29 cellular contexts compared by ENCODE assay signal in the genomic region with DNA sequence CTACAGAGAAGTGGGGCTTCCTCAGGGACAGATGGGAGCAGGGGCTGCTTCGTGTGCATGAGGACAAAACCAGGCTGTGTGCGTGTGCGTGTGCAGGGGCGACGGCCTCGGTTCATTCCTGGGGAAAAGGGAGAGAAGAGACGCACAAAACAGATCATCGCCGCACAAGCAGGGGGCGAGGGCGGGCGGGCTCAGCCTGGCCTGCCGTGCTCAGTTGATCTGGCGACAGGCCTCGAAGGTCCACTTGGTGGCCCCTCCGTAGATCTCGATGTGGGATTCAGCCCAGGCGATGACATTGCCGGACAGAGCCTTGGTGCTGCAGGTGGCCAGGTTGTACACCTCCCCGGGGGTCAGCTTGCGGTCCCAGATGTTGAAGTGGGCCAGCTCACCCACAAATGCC. TPM values are rescaled to one million over a fixed set of nuclear protein-coding genes. Genes with fewer than 3 reads are reported as not detected.
"Had no signal": no experiment of that assay in that cellular context is flagged by ENCODE, and none has a peak within 500 bp of the region (broad histone marks: within the 10 kb centered on the region; RNA-seq: fewer than 3 reads in every experiment).

No MANE protein-coding gene starts in this region.

- ATAC-seq: effector memory CD8-positive, alpha-beta T cell; esophagus mucosa; foreskin keratinocyte; gastrocnemius medialis; gastroesophageal sphincter; heart left ventricle; heart right ventricle had no signal

- H3K4me3 ChIP-seq: colonic mucosa, coronary artery, esophagus muscularis mucosa, esophagus squamous epithelium, gastrocnemius medialis, gastroesophageal sphincter, heart left ventricle, heart right ventricle, hepatocyte had no signal

- H3K27ac ChIP-seq: colonic mucosa, coronary artery, epithelial cell of prostate, esophagus muscularis mucosa, esophagus squamous epithelium, foreskin keratinocyte, gastrocnemius medialis, gastroesophageal sphincter, heart left ventricle, heart right ventricle, hepatocyte had no signal

- H3K9me3 Mint-ChIP-seq: dendritic cell treated with granulocyte-macrophage colony-stimulating factor and Interleukin-4, amounts not matched to agents 40 ng/mL and 50 ng/mL, for 4 days; effector memory CD8-positive, alpha-beta T cell; endodermal cell had no signal

- H3K27ac Mint-ChIP-seq: dendritic cell treated with granulocyte-macrophage colony-stimulating factor and Interleukin-4, amounts not matched to agents 40 ng/mL and 50 ng/mL, for 4 days; endodermal cell had no signal

- FAIRE-seq: colon, endometrium, endothelial cell of umbilical vein, frontal cortex had no signal

- H3K4me3 Mint-ChIP-seq: dendritic cell treated with granulocyte-macrophage colony-stimulating factor and Interleukin-4, amounts not matched to agents 40 ng/mL and 50 ng/mL, for 4 days; effector memory CD8-positive, alpha-beta T cell; endodermal cell had no signal

- DNase-seq: colonic mucosa; cortex of kidney; dermis blood vessel endothelial cell; effector CD4-positive, alpha-beta T cell; effector CD8-positive, alpha-beta T cell; effector memory CD4-positive, alpha-beta T cell; effector memory CD8-positive, alpha-beta T cell; endodermal cell; erythroblast; esophagus squamous epithelium; foreskin fibroblast; foreskin keratinocyte; foreskin melanocyte; gastrocnemius medialis; head of caudate nucleus; heart left ventricle; heart right ventricle had no signal

RNA-seq across cellular contexts. Expression of a gene that starts 5.8 kb away (rescaled TPM):
- total RNA-seq: endothelial cell of umbilical vein, epithelial cell of proximal tubule, esophagus mucosa, heart right ventricle had no signal
